In genomic region chr5:66009277-66009676, GRCh38 we compare ENCODE assay signal across 25 cellular contexts.
DNase-seq lines count a peak whose midpoint lies in the region; ATAC-seq, FAIRE-seq and TF ChIP-seq lines count a peak whose summit lies in the region.
"Had no signal": no experiment of that assay in that cellular context is flagged by ENCODE, and none has a peak within 500 bp of the region (broad histone marks: within the 10 kb centered on the region; RNA-seq: fewer than 3 reads in every experiment).

No MANE protein-coding gene starts in this region.

- H3K27ac Mint-ChIP-seq in CD4-positive, alpha-beta T cell = peak overlapping the region; percentile 90
- peak overlapping the region; percentile 89 for H3K27ac Mint-ChIP-seq in activated B cell treated with CpG ODN at 0.5 μM for 24 hours
- peak overlapping the region in 7 of 10 donors; percentile 38 to 78 (median 61) for H3K27ac Mint-ChIP-seq in naive thymus-derived CD8-positive, alpha-beta T cell
- H3K27ac Mint-ChIP-seq: activated T-helper 1 cell treated with anti-CD3 and anti-CD28 coated beads, Interleukin-12 subunit alpha, Interleukin-12 subunit beta, Interleukin-2, Interleukin-4 antibody, amounts not matched to agents 30 ng/mL and 10 ng/mL and 1 ng/mL, durations not matched to agents 14 hours and 24 hours and 36 hours had no signal

- H3K4me1 ChIP-seq in heart right ventricle = peaks cover 0 to 11% (median 0%) of the 10 kb centered on the region in 9 donors

- CTCF ChIA-PET in CD4-positive, alpha-beta T cell (lab: Charles Lee) = no interaction called here
- CTCF ChIA-PET in activated B cell treated with CpG ODN at 0.5 μM for 24 hours (lab: Charles Lee) = no interaction called here

- WGBS in heart right ventricle, 2 donors = 96 to 98% methylated on average over 2 of the region's 2 CpGs

- POLR2A ChIA-PET in CD4-positive, alpha-beta T cell (lab: Charles Lee) = no interaction called here
- POLR2A ChIA-PET in activated B cell treated with CpG ODN at 0.5 μM for 24 hours (lab: Charles Lee) = no interaction called here
- POLR2A ChIA-PET in naive thymus-derived CD8-positive, alpha-beta T cell (lab: Charles Lee) = no interaction called here

- H3K27me3 ChIP-seq in CD4-positive, alpha-beta T cell (ENCODE audit: control insufficient read depth, insufficient read depth, low read length) = no peaks in the 10 kb centered on the region
- H3K27me3 ChIP-seq in heart right ventricle = no peaks in the 10 kb centered on the region
- H3K27me3 ChIP-seq: heart left ventricle, pancreas, right atrium auricular region, spleen had no signal

- no peak overlapping the region for H3K4me3 ChIP-seq in heart right ventricle
- H3K4me3 ChIP-seq: heart left ventricle, pancreas, right atrium auricular region, spleen had no signal

- FAIRE-seq in H54 (lab: Jason Lieb, UNC) = peak; percentile 20
- FAIRE-seq: pancreas had no signal

- peaks cover 2% of the 10 kb centered on the region for H3K9me3 Mint-ChIP-seq in CD4-positive, alpha-beta T cell
- H3K9me3 Mint-ChIP-seq in activated B cell treated with CpG ODN at 0.5 μM for 24 hours = no peaks in the 10 kb centered on the region
- no peaks in the 10 kb centered on the region for H3K9me3 Mint-ChIP-seq in naive thymus-derived CD8-positive, alpha-beta T cell
- H3K9me3 Mint-ChIP-seq: activated T-helper 1 cell treated with anti-CD3 and anti-CD28 coated beads, Interleukin-12 subunit alpha, Interleukin-12 subunit beta, Interleukin-2, Interleukin-4 antibody, amounts not matched to agents 30 ng/mL and 10 ng/mL and 1 ng/mL, durations not matched to agents 14 hours and 24 hours and 36 hours had no signal

- no peak for DNase-seq in CD4-positive, alpha-beta T cell
- DNase-seq in H54 (ENCODE audit: insufficient read length, low spot score) (no peak), activated B cell treated with CpG ODN at 0.5 μM for 24 hours (no peak), heart right ventricle (no peak), caudate nucleus (lab: John Stamatoyannopoulos, UW) (no peak)
- no peak for DNase-seq in naive thymus-derived CD8-positive, alpha-beta T cell
- DNase-seq: activated naive CD4-positive, alpha-beta T cell treated with anti-CD3 and anti-CD28 coated beads, Interleukin-2, amount 50 U/mL, for 16 hours; central memory CD4-positive, alpha-beta T cell; DMS53; heart left ventricle; Kasumi-1; left cardiac atrium; mesenchymal stem cell; MV-4-11; NCI-H2171; NCI-H524 treated with DMSO at 0.1 percent for 48 hours; pancreas; spleen; stimulated activated CD4-positive, alpha-beta T cell treated with anti-CD3 and anti-CD28 coated beads, Interleukin-4, amount 100 ng/mL, for 24 hours; stimulated activated naive CD4-positive, alpha-beta T cell treated with Interleukin-2 at 50 U/mL for 16 hours had no signal

- H3K36me3 Mint-ChIP-seq in CD4-positive, alpha-beta T cell (ENCODE audit: low read depth) = peaks cover 65% of the 10 kb centered on the region
- H3K36me3 Mint-ChIP-seq in activated B cell treated with CpG ODN at 0.5 μM for 24 hours (ENCODE audit: low read depth) = peaks cover 46% of the 10 kb centered on the region
- peaks cover 4 to 62% (median 11%) of the 10 kb centered on the region in 3 donors for H3K36me3 Mint-ChIP-seq in naive thymus-derived CD8-positive, alpha-beta T cell

- H3K27me3 Mint-ChIP-seq in CD4-positive, alpha-beta T cell = no peaks in the 10 kb centered on the region
- H3K27me3 Mint-ChIP-seq in activated B cell treated with CpG ODN at 0.5 μM for 24 hours = no peaks in the 10 kb centered on the region
- peaks cover 0 to 2% (median 0%) of the 10 kb centered on the region in 5 donors for H3K27me3 Mint-ChIP-seq in naive thymus-derived CD8-positive, alpha-beta T cell

- TF ChIP-seq POLR2A in H54 (IDR thresholded peaks at IDR 0.05; ENCODE audit: low read depth, low read length) = no peak

- H3K9me3 ChIP-seq in CD4-positive, alpha-beta T cell (ENCODE audit: control insufficient read depth, low read length) = no peaks in the 10 kb centered on the region
- no peaks in the 10 kb centered on the region for H3K9me3 ChIP-seq in heart right ventricle
- H3K9me3 ChIP-seq: heart left ventricle, pancreas, right atrium auricular region, spleen had no signal

- intact Hi-C loops in CD4-positive, alpha-beta T cell (cut with DNase I, micrococcal nuclease) = no loop called here
- intact Hi-C loops in activated B cell treated with CpG ODN at 0.5 μM for 24 hours (cut with micrococcal nuclease) (loop anchor here (10.0 kb wide), 1 partner anchor 384 kb away; the partner anchor contains the start of genes SHLD3, TRAPPC13 and TRIM23), heart right ventricle (cut with DNase I) (no loop called here)

- no peak for ATAC-seq in CD4-positive, alpha-beta T cell (ENCODE audit: poor library complexity)
- ATAC-seq in activated B cell treated with CpG ODN at 0.5 μM for 24 hours (ENCODE audit: low read depth) (no peak), HG03159 (IDR thresholded peaks at IDR 0.05; ENCODE audit: unreplicated experiment) (no peak), heart right ventricle (no peak)
- ATAC-seq in naive thymus-derived CD8-positive, alpha-beta T cell = no peak
- ATAC-seq: heart left ventricle, left cardiac atrium, pancreas had no signal

- no peak overlapping the region for H3K4me3 Mint-ChIP-seq in CD4-positive, alpha-beta T cell
- H3K4me3 Mint-ChIP-seq in activated B cell treated with CpG ODN at 0.5 μM for 24 hours = no peak overlapping the region
- H3K4me3 Mint-ChIP-seq in naive thymus-derived CD8-positive, alpha-beta T cell = peak overlapping the region in 1 of 10 donors; percentile 57
- H3K4me3 Mint-ChIP-seq: activated T-helper 1 cell treated with anti-CD3 and anti-CD28 coated beads, Interleukin-12 subunit alpha, Interleukin-12 subunit beta, Interleukin-2, Interleukin-4 antibody, amounts not matched to agents 30 ng/mL and 10 ng/mL and 1 ng/mL, durations not matched to agents 14 hours and 24 hours and 36 hours had no signal

- H3K36me3 ChIP-seq in heart right ventricle = peaks cover 0 to 41% (median 0%) of the 10 kb centered on the region in 9 donors
- H3K36me3 ChIP-seq: pancreas, right atrium auricular region had no signal

- no peak overlapping the region for H3K27ac ChIP-seq in CD4-positive, alpha-beta T cell (ENCODE audit: low read depth, low read length)
- H3K27ac ChIP-seq in heart right ventricle (no peak overlapping the region), caudate nucleus (ENCODE audit: low read depth, low read length) (no peak overlapping the region)
- H3K27ac ChIP-seq: heart left ventricle, HL-60, pancreas, right atrium auricular region, spleen, VCaP had no signal

- H3K4me1 Mint-ChIP-seq in CD4-positive, alpha-beta T cell (ENCODE audit: low read depth) = peaks cover 66% of the 10 kb centered on the region
- peaks cover 52% of the 10 kb centered on the region for H3K4me1 Mint-ChIP-seq in activated B cell treated with CpG ODN at 0.5 μM for 24 hours
- H3K4me1 Mint-ChIP-seq in naive thymus-derived CD8-positive, alpha-beta T cell = peaks cover 20 to 62% (median 37%) of the 10 kb centered on the region in 4 donors

- TF ChIP-seq CTCF in CD4-positive, alpha-beta T cell (IDR thresholded peaks at IDR 0.05) = no peak
- TF ChIP-seq CTCF in activated B cell treated with CpG ODN at 0.5 μM for 24 hours (IDR thresholded peaks at IDR 0.05) (no peak), heart right ventricle (IDR thresholded peaks at IDR 0.05) (no peak)
